Comparison of ENCODE assay signal across 10 cellular contexts in genomic region chr6:132513821-132514545, GRCh38. TPM values are rescaled to one million over a fixed set of nuclear protein-coding genes. Genes with fewer than 3 reads are reported as not detected.
A peak's percentile ranks its signal among the peaks of the same experiment; 100 is the strongest.
DNase-seq lines count a peak whose midpoint lies in the region; ATAC-seq and TF ChIP-seq lines count a peak whose summit lies in the region.
"Had no signal": no experiment of that assay in that cellular context is flagged by ENCODE, and none has a peak within 500 bp of the region (broad histone marks: within the 10 kb centered on the region; RNA-seq: fewer than 3 reads in every experiment).

No MANE protein-coding gene starts in this region.

- no peak overlapping the region for H2BK15ac ChIP-seq in H9 (ENCODE audit: low read depth, low read length)

- no peak overlapping the region for H4K5ac ChIP-seq in H9 (ENCODE audit: insufficient read length, low read depth, low read length)

- H3K4me2 ChIP-seq in H9 (ENCODE audit: insufficient read depth, insufficient read length, low read length): no peak overlapping the region

- no peak overlapping the region for H3K23ac ChIP-seq in H9 (ENCODE audit: insufficient read length, low read depth, low read length)

- H2AK5ac ChIP-seq in H9 (ENCODE audit: insufficient read length, low read length): no peak overlapping the region

- H3T11ph ChIP-seq in H9 (ENCODE audit: low read length): no peak overlapping the region

- DNase-seq in H9 (no peak), SJSA1 (ENCODE audit: low read depth in 1 of 2, low spot score in 2 of 2) (no peak), erythroblast (lab: John Stamatoyannopoulos, UW) (peak; percentile 3 to 19), NCI-H526 (lab: John Stamatoyannopoulos, UW) (no peak), NCI-H1436 treated with DMSO at 0.1 percent for 48 hours (lab: John Stamatoyannopoulos, UW) (no peak), LoVo (ENCODE audit: low spot score) (no peak)

- no peak for TF ChIP-seq CTCF in H9 (conservative IDR thresholded peaks at IDR 0.05)

- H2BK120ac ChIP-seq in H9 (ENCODE audit: low read depth, low read length, poor library complexity, severe bottlenecking): no peak overlapping the region

- WGBS in H9 (ENCODE audit: extremely low coverage, insufficient read length, low lambda C conversion rate): no CpG with 5 or more reads among the region's 3 CpGs

- H3K56ac ChIP-seq in H9 (ENCODE audit: insufficient read length, low read depth, low read length): no peak overlapping the region

- peaks cover 13% of the 10 kb centered on the region for H3K27me3 Mint-ChIP-seq in H9 (ENCODE audit: low read depth)

- H3K14ac ChIP-seq in H9 (ENCODE audit: insufficient read depth, low read length): no peak overlapping the region

- H3K9me3 ChIP-seq in H9 (ENCODE audit: control insufficient read depth, low read depth, low read length) (no peaks in the 10 kb centered on the region), SJSA1 (replicated peaks) (0 out of 2 replicates have a peak, but pooled peaks cover 3% of the 10 kb centered on the region), skeletal muscle tissue (ENCODE audit: control insufficient read depth in 3 of 3, low read length in 3 of 3) (no peaks in the 10 kb centered on the region)

- H3K4me3 Mint-ChIP-seq in H9: peak overlapping the region; percentile 91 to 97

- no peak overlapping the region for H2BK20ac ChIP-seq in H9 (ENCODE audit: low read depth, low read length, poor library complexity, severe bottlenecking)

- TF ChIP-seq POLR2A in erythroblast (IDR thresholded peaks at IDR 0.05; ENCODE audit: low read length): no peak

- peaks cover 16% of the 10 kb centered on the region in 2 experiments for H3K4me1 Mint-ChIP-seq in H9

- H3K4me1 ChIP-seq in H9 (ENCODE audit: insufficient read depth, low read length) (no peaks in the 10 kb centered on the region; the same call in 1 of the 2 replicates), SJSA1 (replicated peaks) (peaks cover 20% of the 10 kb centered on the region), skeletal muscle tissue (ENCODE audit: control insufficient read depth in 3 of 3, insufficient read depth in 3 of 3, low read length in 3 of 3) (peaks cover 4 to 20% (median 4%) of the 10 kb centered on the region in 3 donors)

- no peak overlapping the region for H3K9ac ChIP-seq in H9 (ENCODE audit: extremely low read depth, insufficient read length, low read length)
- H3K9ac ChIP-seq in skeletal muscle tissue (ENCODE audit: low read depth in 1 of 3, low read length in 3 of 3): peak overlapping the region in 1 of 3 donors; percentile 92

- no peak overlapping the region for H2AFZ ChIP-seq in H9 (ENCODE audit: low read length)

- no peaks in the 10 kb centered on the region for H4K20me1 ChIP-seq in H9 (ENCODE audit: control insufficient read depth, insufficient read depth, insufficient read length)

- no peak overlapping the region for H2BK5ac ChIP-seq in H9 (ENCODE audit: insufficient read length, low read length)

- H3K27ac ChIP-seq in H9 (ENCODE audit: insufficient read length, low read depth, low read length) (no peak overlapping the region), SJSA1 (peak overlapping the region; percentile 60), skeletal muscle tissue (ENCODE audit: low read depth, low read length) (peak overlapping the region; percentile 9)

- no peaks in the 10 kb centered on the region for H3K36me3 Mint-ChIP-seq in H9 (ENCODE audit: insufficient read depth in 1 of 3, low read depth in 3 of 3)

- no peak for ATAC-seq in HG03159 (IDR thresholded peaks at IDR 0.05; ENCODE audit: unreplicated experiment)

- H3K9me3 Mint-ChIP-seq in H9: no peaks in the 10 kb centered on the region

- H3K18ac ChIP-seq in H9 (ENCODE audit: insufficient read length, low read depth, low read length): no peak overlapping the region

- H3K4me3 ChIP-seq in SJSA1: no peak overlapping the region; the same call in 1 of the 2 replicates
- H3K4me3 ChIP-seq in skeletal muscle tissue (ENCODE audit: low read length in 3 of 3): no peak overlapping the region

- H3K27ac Mint-ChIP-seq in H9: no peak overlapping the region

- no peak overlapping the region for H4K91ac ChIP-seq in H9 (ENCODE audit: insufficient read length, low read depth, low read length)

- H3K27me3 ChIP-seq in H9 (ENCODE audit: insufficient read depth, low read length) (no peaks in the 10 kb centered on the region), SJSA1 (replicated peaks) (peaks cover 20% of the 10 kb centered on the region; the same call in 1 of the 2 replicates), skeletal muscle tissue (ENCODE audit: control insufficient read depth in 3 of 3, insufficient read depth in 3 of 3, low read length in 3 of 3) (no peaks in the 10 kb centered on the region)
- H3K27me3 ChIP-seq: cardiac muscle cell had no signal

- H4K8ac ChIP-seq in H9 (replicated peaks; ENCODE audit: insufficient read length, low read depth, low read length): no peak overlapping the region

- H3K79me2 ChIP-seq in H9 (ENCODE audit: insufficient read depth, low read length): peaks cover 2% of the 10 kb centered on the region; the same call in 1 of the 2 replicates

- no peak overlapping the region for H2BK12ac ChIP-seq in H9 (ENCODE audit: insufficient read length, low read depth, low read length)

- H3K79me1 ChIP-seq in H9 (ENCODE audit: insufficient read depth, low read depth, low read length, poor library complexity, severe bottlenecking): no peaks in the 10 kb centered on the region

- H3K4ac ChIP-seq in H9 (ENCODE audit: low read depth, low read length): no peak overlapping the region

- no peaks in the 10 kb centered on the region for H3K23me2 ChIP-seq in H9 (ENCODE audit: insufficient read length, low read depth, low read length, poor library complexity, severe bottlenecking)

- peaks cover 5% of the 10 kb centered on the region for H3K36me3 ChIP-seq in SJSA1
- no peaks in the 10 kb centered on the region for H3K36me3 ChIP-seq in skeletal muscle tissue (ENCODE audit: control insufficient read depth in 3 of 3, insufficient read depth in 3 of 3, low read length in 3 of 3)
- H3K36me3 ChIP-seq: cardiac muscle cell had no signal

RNA-seq across cellular contexts. Expression of gene STX7, which starts 1.1 kb away (rescaled TPM):
- total RNA-seq in H9 (2021) (26.8 and 30.0 TPM in 2 replicates), skeletal muscle tissue (10.4 TPM)
- total RNA-seq in SJSA1 (2014; rRNA removed; shearing (Covaris generic)): 28.2 and 33.1 TPM in 2 replicates

RNA-seq across cellular contexts. Expression of gene TAAR9, which starts 24.1 kb away (rescaled TPM):
- total RNA-seq in H9 (2021) (not detected in 2 replicates), skeletal muscle tissue (not detected)
- total RNA-seq in SJSA1 (2014; rRNA removed; shearing (Covaris generic)): not detected in 2 replicates
- total RNA-seq: cardiac muscle cell, pulmonary artery endothelial cell had no signal

RNA-seq across cellular contexts. Expression of gene TAAR8, which starts 38.5 kb away (rescaled TPM):
- total RNA-seq in H9 (2021) (not detected in 2 replicates), skeletal muscle tissue (not detected)
- total RNA-seq in SJSA1 (2014; rRNA removed; shearing (Covaris generic)): not detected in 2 replicates
- total RNA-seq: cardiac muscle cell, pulmonary artery endothelial cell had no signal

RNA-seq across cellular contexts. Expression of gene TAAR6, which starts 56.1 kb away (rescaled TPM):
- total RNA-seq in H9 (2021): not detected in 2 replicates
- not detected in 2 replicates for total RNA-seq in SJSA1 (2014; rRNA removed; shearing (Covaris generic))
- total RNA-seq in skeletal muscle tissue: not detected
- total RNA-seq: cardiac muscle cell, pulmonary artery endothelial cell had no signal

Comparison
In these comparisons a context has a peak if more than half of its experiments do, and no peak if none do; other contexts are left out.
1. DNase-seq: peak in erythroblast (2 of 2); none in H9 (single experiment), SJSA1 (0 of 2), NCI-H526 (0 of 2), NCI-H1436 treated with DMSO at 0.1 percent for 48 hours (single experiment) and LoVo (single experiment).